1 cellular context compared by ENCODE assay signal in genomic region chr10:1048732-1049424, GRCh38.
TF ChIP-seq lines count a peak whose summit lies in the region.

Gene IDI1 (minus strand): TSS chr10:1049119. CDS start chr10:1049003, 116 bp downstream.

TF ChIP-seq in WTC11, 78 proteins besides CTCF, POLR2A, EP300 and RAD21 (continued from another document and continues in another):
- TF ChIP-seq ZNF425 (CRISPR knock-in tag; conservative IDR thresholded peaks at IDR 0.05) (no peak), FOXJ3 (CRISPR knock-in tag; IDR thresholded peaks at IDR 0.05; ENCODE audit: borderline replicate concordance) (no peak), ZNF232 (CRISPR knock-in tag; IDR thresholded peaks at IDR 0.05) (peak; percentile 7; the same call in 1 of the 2 replicates), SMAD3 (CRISPR knock-in tag; IDR thresholded peaks at IDR 0.05; ENCODE audit: borderline replicate concordance) (no peak), OVOL2 (CRISPR knock-in tag; IDR thresholded peaks at IDR 0.05; ENCODE audit: borderline replicate concordance) (no peak), HMGXB4 (CRISPR knock-in tag; IDR thresholded peaks at IDR 0.05) (peak; percentile 68; the same call in 1 of the 2 replicates), SP1 (CRISPR knock-in tag; conservative IDR thresholded peaks at IDR 0.05) (peak; percentile 99), IRF1 (CRISPR knock-in tag; IDR thresholded peaks at IDR 0.05) (peak; percentile 71; the same call in 1 of the 2 replicates), ZNF532 (CRISPR knock-in tag; IDR thresholded peaks at IDR 0.05; ENCODE audit: borderline replicate concordance) (no peak), NFYB (CRISPR knock-in tag; conservative IDR thresholded peaks at IDR 0.05; ENCODE audit: low read depth) (peak; percentile 91), ERG (CRISPR knock-in tag; IDR thresholded peaks at IDR 0.05) (no peak), EMX1 (CRISPR knock-in tag; IDR thresholded peaks at IDR 0.05) (0 out of 2 replicates have a peak, but pooled peaks have one; percentile 21), ATF1 (CRISPR knock-in tag; IDR thresholded peaks at IDR 0.05) (peak; percentile 43; the same call in 1 of the 2 replicates), RELA (CRISPR knock-in tag; IDR thresholded peaks at IDR 0.05; ENCODE audit: borderline replicate concordance) (no peak), HMGA2 (CRISPR knock-in tag; IDR thresholded peaks at IDR 0.05) (no peak), TP53 (CRISPR knock-in tag; IDR thresholded peaks at IDR 0.05) (no peak), PRDM15 (CRISPR knock-in tag; IDR thresholded peaks at IDR 0.05) (no peak), RORB (CRISPR knock-in tag; IDR thresholded peaks at IDR 0.05) (no peak), STAT6 (CRISPR knock-in tag; conservative IDR thresholded peaks at IDR 0.05; ENCODE audit: low read depth) (no peak), ZNF121 (CRISPR knock-in tag; IDR thresholded peaks at IDR 0.05) (no peak), KAT7 (CRISPR knock-in tag; IDR thresholded peaks at IDR 0.05; ENCODE audit: borderline replicate concordance) (no peak), CREM (CRISPR knock-in tag; IDR thresholded peaks at IDR 0.05) (peak; percentile 91), PREB (CRISPR knock-in tag; IDR thresholded peaks at IDR 0.05; ENCODE audit: borderline replicate concordance) (no peak), SMAD4 (CRISPR knock-in tag; IDR thresholded peaks at IDR 0.05) (no peak), TEAD4 (CRISPR knock-in tag; IDR thresholded peaks at IDR 0.05) (no peak), ATF6 (CRISPR knock-in tag; IDR thresholded peaks at IDR 0.05) (no peak), FOXP4 (CRISPR knock-in tag; IDR thresholded peaks at IDR 0.05) (peak; percentile 61), TCF7 (CRISPR knock-in tag; IDR thresholded peaks at IDR 0.05; ENCODE audit: low read depth) (no peak), JAZF1 (CRISPR knock-in tag; IDR thresholded peaks at IDR 0.05) (no peak), ESRRA (CRISPR knock-in tag; IDR thresholded peaks at IDR 0.05; ENCODE audit: borderline replicate concordance) (no peak), ZBTB21 (CRISPR knock-in tag; IDR thresholded peaks at IDR 0.05; ENCODE audit: borderline replicate concordance) (peak; percentile 95), MXD4 (CRISPR knock-in tag; IDR thresholded peaks at IDR 0.05; ENCODE audit: borderline replicate concordance) (no peak), GRHL2 (CRISPR knock-in tag; IDR thresholded peaks at IDR 0.05; ENCODE audit: insufficient replicate concordance, severe bottlenecking) (no peak), ZNF317 (CRISPR knock-in tag; IDR thresholded peaks at IDR 0.05; ENCODE audit: borderline replicate concordance, low read depth) (peak; percentile 11; the same call in 1 of the 2 replicates)
